Comparison of ENCODE assay signal across 19 cellular contexts in the genomic region with DNA sequence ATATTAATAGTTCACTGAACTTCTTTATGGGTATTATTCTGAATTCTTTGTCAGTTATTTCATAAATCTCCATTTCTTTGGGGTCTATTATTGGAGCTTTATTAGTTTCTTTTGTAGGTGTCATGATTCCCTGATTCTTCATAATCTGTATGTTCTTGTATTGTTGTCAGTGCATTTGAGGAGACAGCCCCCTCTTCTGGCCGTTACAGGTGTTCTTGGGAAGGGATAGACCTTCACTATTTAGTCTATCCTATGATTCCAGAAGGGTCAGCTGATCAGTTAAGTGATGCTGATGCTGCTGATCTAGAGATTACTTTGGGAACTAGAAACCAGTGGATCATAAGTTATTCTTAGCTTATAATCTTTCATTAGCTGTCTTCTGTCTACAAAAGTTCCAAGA. TPM values are rescaled to one million over a fixed set of nuclear protein-coding genes. Genes with fewer than 3 reads are reported as not detected.
A peak's percentile ranks its signal among the peaks of the same experiment; 100 is the strongest.
DNase-seq lines count a peak whose midpoint lies in the region; ATAC-seq and TF ChIP-seq lines count a peak whose summit lies in the region.
"Had no signal": no experiment of that assay in that cellular context is flagged by ENCODE, and none has a peak within 500 bp of the region (broad histone marks: within the 10 kb centered on the region; RNA-seq: fewer than 3 reads in every experiment).

No MANE protein-coding gene starts in this region.

- no peaks in the 10 kb centered on the region for H4K20me1 ChIP-seq in OCI-LY3 (ENCODE audit: insufficient read depth, low read length)

- H3K4me1 ChIP-seq in OCI-LY3 (ENCODE audit: low read length) = no peaks in the 10 kb centered on the region
- H3K4me1 ChIP-seq: HAP-1 had no signal

- no peak overlapping the region for H3K27ac Mint-ChIP-seq in mesothelial cell of epicardium
- H3K27ac Mint-ChIP-seq: activated CD4-positive, alpha-beta T cell treated with anti-CD3 and anti-CD28 coated beads, Interleukin-2, amount 10 ng/mL, durations not matched to agents 7 days and 5 days; activated naive CD4-positive, alpha-beta T cell treated with anti-CD3 and anti-CD28 coated beads, Interleukin-2, amount 10 ng/mL, durations not matched to agents 7 days and 5 days; activated T-cell treated with anti-CD3 and anti-CD28 coated beads, Interleukin-2, amount 50 U/mL, for 24 hours; naive B cell had no signal

- H3K27ac ChIP-seq in OCI-LY3 (ENCODE audit: low read length) = no peak overlapping the region
- H3K27ac ChIP-seq: SK-N-MC had no signal

- no peak overlapping the region for H3K4me3 Mint-ChIP-seq in mesothelial cell of epicardium
- H3K4me3 Mint-ChIP-seq: activated CD4-positive, alpha-beta T cell treated with anti-CD3 and anti-CD28 coated beads, Interleukin-2, amount 10 ng/mL, durations not matched to agents 7 days and 5 days; activated naive CD4-positive, alpha-beta T cell treated with anti-CD3 and anti-CD28 coated beads, Interleukin-2, amount 10 ng/mL, durations not matched to agents 7 days and 5 days; activated T-cell treated with anti-CD3 and anti-CD28 coated beads, Interleukin-2, amount 50 U/mL, for 24 hours had no signal

- in situ Hi-C loops in ACHN (cut with HindIII; ENCODE audit: low pct_ligation_motif_present, low pct_unique_long_range_greater_than_20kb, low sequenced_read_pairs) = no loop called here

- no peak overlapping the region for H3K9ac ChIP-seq in OCI-LY3 (ENCODE audit: low read length)

- H3K9me3 ChIP-seq in OCI-LY3 (ENCODE audit: insufficient read depth, low read length) = peaks cover 32% of the 10 kb centered on the region; the same call in 1 of the 2 replicates

- no peaks in the 10 kb centered on the region for H3K27me3 ChIP-seq in OCI-LY3 (ENCODE audit: low read depth, low read length)

- no peaks in the 10 kb centered on the region for H3K27me3 Mint-ChIP-seq in mesothelial cell of epicardium (ENCODE audit: low read depth)
- H3K27me3 Mint-ChIP-seq: activated naive CD4-positive, alpha-beta T cell treated with anti-CD3 and anti-CD28 coated beads, Interleukin-2, amount 10 ng/mL, durations not matched to agents 7 days and 5 days; activated T-cell treated with anti-CD3 and anti-CD28 coated beads, Interleukin-2, amount 50 U/mL, for 24 hours; naive B cell had no signal

- H3K9me3 Mint-ChIP-seq in mesothelial cell of epicardium = peaks cover 76% of the 10 kb centered on the region

- H3K4me2 ChIP-seq in OCI-LY3 (ENCODE audit: low read length) = no peak overlapping the region

- peaks cover 66% of the 10 kb centered on the region for H3K36me3 Mint-ChIP-seq in mesothelial cell of epicardium

- no peaks in the 10 kb centered on the region for H3K79me2 ChIP-seq in OCI-LY3 (ENCODE audit: low read length)

- no peak for TF ChIP-seq CTCF in GM12865 (IDR thresholded peaks at IDR 0.05; ENCODE audit: insufficient read depth, low read depth, low read length, missing control alignments)
- 0 out of 2 replicates have a peak, but pooled peaks have one; percentile 7 for TF ChIP-seq CTCF in OCI-LY3 (IDR thresholded peaks at IDR 0.05; ENCODE audit: low read depth, low read length)
- TF ChIP-seq CTCF in epithelial cell of proximal tubule (conservative IDR thresholded peaks at IDR 0.05; ENCODE audit: low read depth, low read length) = peak; percentile 17
- no peak for TF ChIP-seq CTCF in mesothelial cell of epicardium (IDR thresholded peaks at IDR 0.05; ENCODE audit: unreplicated experiment)

- no peak overlapping the region for H3K4me3 ChIP-seq in GM12865 (ENCODE audit: low read depth, low read length)
- H3K4me3 ChIP-seq in OCI-LY3 (ENCODE audit: low read length) = no peak overlapping the region
- H3K4me3 ChIP-seq in epithelial cell of proximal tubule (ENCODE audit: low read depth, low read length) = no peak overlapping the region
- H3K4me3 ChIP-seq: HAP-1, lung, SK-N-MC had no signal

- peak; percentile 8 for DNase-seq in ACHN
- DNase-seq in GM12865 (ENCODE audit: low read depth) = peak; percentile 11
- no peak for DNase-seq in epithelial cell of proximal tubule (ENCODE audit: low read depth)
- no peak for DNase-seq in Ammon's horn (ENCODE audit: low spot score)
- no peak for DNase-seq in mesothelial cell of epicardium (ENCODE audit: low spot score in 2 of 2, unreplicated experiment in 2 of 2)
- DNase-seq in activated T-cell treated with anti-CD3 and anti-CD28 coated beads, Interleukin-2, amount 50 U/mL, for 1 hour = no peak
- DNase-seq: activated CD4-positive, alpha-beta T cell treated with anti-CD3 and anti-CD28 coated beads, Interleukin-2, amount 10 ng/mL, durations not matched to agents 7 days and 5 days; activated naive CD4-positive, alpha-beta T cell treated with anti-CD3 and anti-CD28 coated beads, Interleukin-2, amount 10 ng/mL, durations not matched to agents 7 days and 5 days; activated T-cell treated with anti-CD3 and anti-CD28 coated beads, Interleukin-2, amount 50 U/mL, for 24 hours; AML-193; Calu3; naive B cell; posterior cingulate gyrus; small intestine had no signal

- no peaks in the 10 kb centered on the region for H3K4me1 Mint-ChIP-seq in mesothelial cell of epicardium
- H3K4me1 Mint-ChIP-seq: activated CD4-positive, alpha-beta T cell treated with anti-CD3 and anti-CD28 coated beads, Interleukin-2, amount 10 ng/mL, durations not matched to agents 7 days and 5 days; activated naive CD4-positive, alpha-beta T cell treated with anti-CD3 and anti-CD28 coated beads, Interleukin-2, amount 10 ng/mL, durations not matched to agents 7 days and 5 days; naive B cell had no signal

- ATAC-seq in HG03520 (IDR thresholded peaks at IDR 0.05; ENCODE audit: unreplicated experiment) = no peak

- H3K36me3 ChIP-seq in OCI-LY3 (replicated peaks; ENCODE audit: low read depth, low read length) = peaks cover 67% of the 10 kb centered on the region

- H2AFZ ChIP-seq in OCI-LY3 (ENCODE audit: low read depth, low read length) = no peak overlapping the region

RNA-seq across cellular contexts. Expression of a gene that starts 34.9 kb away (rescaled TPM):
- total RNA-seq in epithelial cell of proximal tubule (17.4 and 28.2 TPM in 2 replicates), mesothelial cell of epicardium (66.8 to 75.6 TPM (median 69.6 TPM) in 3 replicates)

RNA-seq across cellular contexts. Expression of a gene that starts 40.2 kb away (rescaled TPM):
- total RNA-seq in epithelial cell of proximal tubule (7.2 and 10.8 TPM in 2 replicates), mesothelial cell of epicardium (23.5 to 25.7 TPM (median 24.0 TPM) in 3 replicates)

Comparison
In these comparisons a context has a peak if more than half of its experiments do, and no peak if none do; other contexts are left out.
1. DNase-seq: peak in ACHN (single experiment) and GM12865 (single experiment); none in epithelial cell of proximal tubule (single experiment), Ammon's horn (single experiment), mesothelial cell of epicardium (0 of 2) and activated T-cell treated with anti-CD3 and anti-CD28 coated beads, Interleukin-2, amount 50 U/mL, for 1 hour (single experiment).
2. CTCF ChIP-seq: peak in OCI-LY3 (single experiment) and epithelial cell of proximal tubule (single experiment); none in GM12865 (single experiment) and mesothelial cell of epicardium (single experiment).